Comparison of ENCODE assay signal across 16 cellular contexts in genomic region chr5:64977779-64978178, GRCh38.
A peak's percentile ranks its signal among the peaks of the same experiment; 100 is the strongest.
DNase-seq lines count a peak whose midpoint lies in the region; ATAC-seq lines count a peak whose summit lies in the region.
"Had no signal": no experiment of that assay in that cellular context is flagged by ENCODE, and none has a peak within 500 bp of the region (broad histone marks: within the 10 kb centered on the region; RNA-seq: fewer than 3 reads in every experiment).

No MANE protein-coding gene starts in this region.

- no CpG with 5 or more reads among the region's 1 CpG for WGBS in trophoblast cell (ENCODE audit: extremely low coverage, insufficient coverage, insufficient read length)

- peaks cover 34% of the 10 kb centered on the region for H3K36me3 Mint-ChIP-seq in activated T-cell treated with anti-CD3 and anti-CD28 coated beads, Interleukin-2, amount 50 U/mL, for 4 hours (ENCODE audit: insufficient read depth)
- H3K36me3 Mint-ChIP-seq in T-helper 2 cell treated with Interferon-gamma antibody and Interleukin-4, amounts not matched to agents 5 μg/mL and 100 μg/mL, for 36 hours (ENCODE audit: low read depth): peaks cover 14% of the 10 kb centered on the region

- no peak overlapping the region for H4K91ac ChIP-seq in trophoblast cell (ENCODE audit: low read depth, low read length)

- no peaks in the 10 kb centered on the region for H3K27me3 ChIP-seq in trophoblast cell (ENCODE audit: insufficient read depth, low read length)
- H3K27me3 ChIP-seq: spleen, tibial artery had no signal

- no peak overlapping the region for H3K14ac ChIP-seq in trophoblast cell (ENCODE audit: low read length)

- no peak overlapping the region for H2AK5ac ChIP-seq in trophoblast cell (ENCODE audit: low read length)

- H3K27ac ChIP-seq in trophoblast cell (ENCODE audit: low read depth, low read length): no peak overlapping the region
- no peak overlapping the region for H3K27ac ChIP-seq in caudate nucleus (ENCODE audit: low read depth, low read length)
- H3K27ac ChIP-seq: epithelial cell of prostate, spleen, tibial artery, VCaP had no signal

- H3K36me3 ChIP-seq in trophoblast cell (ENCODE audit: control insufficient read depth in 1 of 2, insufficient read depth in 2 of 2, low read length in 2 of 2): no peaks in the 10 kb centered on the region

- no peak overlapping the region for H3K4me2 ChIP-seq in trophoblast cell (ENCODE audit: low read length)

- H3K79me1 ChIP-seq in trophoblast cell (ENCODE audit: low read length): no peaks in the 10 kb centered on the region

- peak; percentile 5 for DNase-seq in activated T-cell treated with anti-CD3 and anti-CD28 coated beads, Interleukin-2, amount 50 U/mL, for 4 hours
- DNase-seq in activated T-cell treated with anti-CD3 and anti-CD28 coated beads, Interleukin-2, amount 50 U/mL, for 1 hour: no peak
- DNase-seq in M059J (ENCODE audit: low read depth): peak; percentile 21
- DNase-seq in fibroblast of gingiva (ENCODE audit: low read depth): peak; percentile 3
- DNase-seq in trophoblast cell: no peak
- DNase-seq in T-helper 2 cell treated with Interferon-gamma antibody and Interleukin-4, amounts not matched to agents 5 μg/mL and 100 μg/mL, for 36 hours (ENCODE audit: low spot score): no peak
- DNase-seq in caudate nucleus (lab: John Stamatoyannopoulos, UW): no peak
- DNase-seq: activated CD8-positive, alpha-beta memory T cell treated with anti-CD3 and anti-CD28 coated beads, Interleukin-2, amount 50 U/mL, for 48 hours; KG1; NCI-H2171 treated with DMSO at 0.1 percent for 48 hours; spleen; tibial artery had no signal

- H2BK12ac ChIP-seq in trophoblast cell (ENCODE audit: low read length): peak overlapping the region; percentile 67

- no peaks in the 10 kb centered on the region for H3K27me3 Mint-ChIP-seq in activated T-cell treated with anti-CD3 and anti-CD28 coated beads, Interleukin-2, amount 50 U/mL, for 4 hours (ENCODE audit: low read depth)
- H3K27me3 Mint-ChIP-seq in T-helper 2 cell treated with Interferon-gamma antibody and Interleukin-4, amounts not matched to agents 5 μg/mL and 100 μg/mL, for 36 hours (ENCODE audit: low read depth): no peaks in the 10 kb centered on the region

- H3K9me3 ChIP-seq in trophoblast cell (ENCODE audit: insufficient read depth, low read depth, low read length): peaks cover 1% of the 10 kb centered on the region
- H3K9me3 ChIP-seq: spleen, tibial artery had no signal

- no peak overlapping the region for H2AFZ ChIP-seq in trophoblast cell (ENCODE audit: insufficient read depth, low read length, poor library complexity)

- no peak overlapping the region for H3K4me3 Mint-ChIP-seq in activated T-cell treated with anti-CD3 and anti-CD28 coated beads, Interleukin-2, amount 50 U/mL, for 4 hours
- no peak overlapping the region for H3K4me3 Mint-ChIP-seq in T-helper 2 cell treated with Interferon-gamma antibody and Interleukin-4, amounts not matched to agents 5 μg/mL and 100 μg/mL, for 36 hours

- H3K9me3 Mint-ChIP-seq in activated T-cell treated with anti-CD3 and anti-CD28 coated beads, Interleukin-2, amount 50 U/mL, for 4 hours: no peaks in the 10 kb centered on the region
- H3K9me3 Mint-ChIP-seq in T-helper 2 cell treated with Interferon-gamma antibody and Interleukin-4, amounts not matched to agents 5 μg/mL and 100 μg/mL, for 36 hours: no peaks in the 10 kb centered on the region

- H4K8ac ChIP-seq in trophoblast cell (ENCODE audit: low read depth, low read length): no peak overlapping the region

- H3K4ac ChIP-seq in trophoblast cell (ENCODE audit: low read depth, low read length): no peak overlapping the region

- no peaks in the 10 kb centered on the region for H3K79me2 ChIP-seq in trophoblast cell (ENCODE audit: control insufficient read depth, insufficient read depth, low read length, poor library complexity)

- H3K4me1 Mint-ChIP-seq in activated T-cell treated with anti-CD3 and anti-CD28 coated beads, Interleukin-2, amount 50 U/mL, for 4 hours (ENCODE audit: low read depth): peaks cover 3% of the 10 kb centered on the region
- H3K4me1 Mint-ChIP-seq in T-helper 2 cell treated with Interferon-gamma antibody and Interleukin-4, amounts not matched to agents 5 μg/mL and 100 μg/mL, for 36 hours (ENCODE audit: low read depth): no peaks in the 10 kb centered on the region

- H2BK5ac ChIP-seq in trophoblast cell (ENCODE audit: low read depth, low read length, poor library complexity): no peak overlapping the region

- no peak overlapping the region for H3K9ac ChIP-seq in trophoblast cell (ENCODE audit: low read length)

- ATAC-seq in activated T-cell treated with anti-CD3 and anti-CD28 coated beads, Interleukin-2, amount 50 U/mL, for 4 hours: peak in 1 of 2 donors; percentile 52
- ATAC-seq in GM19328 (IDR thresholded peaks at IDR 0.05; ENCODE audit: unreplicated experiment): no peak
- ATAC-seq: SK-N-SH treated with all-trans-retinoic acid at 6 μM for 48 hours had no signal

- H2BK120ac ChIP-seq in trophoblast cell (ENCODE audit: insufficient read depth, low read length, poor library complexity): no peak overlapping the region

- peaks cover 0 to 2% of the 10 kb centered on the region in 2 experiments for H3K4me1 ChIP-seq in trophoblast cell (ENCODE audit: control insufficient read depth in 1 of 2, insufficient read depth in 2 of 2, low read length in 2 of 2)

- no peak overlapping the region for H3K4me3 ChIP-seq in trophoblast cell (ENCODE audit: low read depth, low read length)
- H3K4me3 ChIP-seq: spleen, tibial artery had no signal

- H3K18ac ChIP-seq in trophoblast cell (ENCODE audit: low read length): no peak overlapping the region

- H3K27ac Mint-ChIP-seq in T-helper 2 cell treated with Interferon-gamma antibody and Interleukin-4, amounts not matched to agents 5 μg/mL and 100 μg/mL, for 36 hours: no peak overlapping the region

- no peak overlapping the region for H3K23ac ChIP-seq in trophoblast cell (ENCODE audit: low read length)

- H4K12ac ChIP-seq in trophoblast cell (ENCODE audit: low read depth, low read length): no peak overlapping the region

Comparison
In these comparisons a context has a peak if more than half of its experiments do, and no peak if none do; other contexts are left out.
1. DNase-seq: peak in activated T-cell treated with anti-CD3 and anti-CD28 coated beads, Interleukin-2, amount 50 U/mL, for 4 hours (single experiment), M059J (single experiment) and fibroblast of gingiva (single experiment); none in activated T-cell treated with anti-CD3 and anti-CD28 coated beads, Interleukin-2, amount 50 U/mL, for 1 hour (single experiment), trophoblast cell (0 of 2), T-helper 2 cell treated with Interferon-gamma antibody and Interleukin-4, amounts not matched to agents 5 μg/mL and 100 μg/mL, for 36 hours (single experiment) and caudate nucleus (0 of 61).